ENCODE assay signal across 19 cellular contexts in the genomic region with DNA sequence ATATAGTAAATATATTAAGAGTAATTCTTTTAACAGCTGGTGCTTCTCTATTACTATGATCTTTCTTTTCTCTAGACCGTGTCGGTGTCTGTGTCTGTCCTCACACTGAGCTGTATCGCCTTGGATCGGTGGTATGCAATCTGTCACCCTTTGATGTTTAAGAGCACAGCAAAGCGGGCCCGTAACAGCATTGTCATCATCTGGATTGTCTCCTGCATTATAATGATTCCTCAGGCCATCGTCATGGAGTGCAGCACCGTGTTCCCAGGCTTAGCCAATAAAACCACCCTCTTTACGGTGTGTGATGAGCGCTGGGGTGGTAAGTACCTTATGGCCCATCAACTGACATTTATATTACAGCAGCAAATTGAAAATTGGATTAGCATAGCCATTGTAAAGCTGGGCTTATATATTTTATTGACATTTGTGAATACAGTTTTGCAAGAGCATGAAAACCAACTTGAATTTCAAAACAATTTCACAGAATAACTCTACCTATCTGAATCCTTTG.
"Had no signal": no experiment of that assay in that cellular context is flagged by ENCODE, and none has a peak within 500 bp of the region (broad histone marks: within the 10 kb centered on the region; RNA-seq: fewer than 3 reads in every experiment).

No MANE protein-coding gene starts in this region.

- FAIRE-seq: endothelial cell of umbilical vein had no signal

- ATAC-seq: activated CD8-positive, alpha-beta T cell treated with anti-CD3 and anti-CD28 coated beads for 36 hours; activated T-helper 17 cell treated with anti-CD3 and anti-CD28 coated beads, Interleukin-2, amount 50 U/mL, for 72 hours; natural killer cell treated with Interleukin-12 subunit alpha and Interleukin-12 subunit beta and Interleukin-15 and Interleukin-18, amount 100 ng/mL, for 72 hours had no signal

- H3K9me3 ChIP-seq: esophagus squamous epithelium, spleen, thyroid gland, vagina had no signal

- H3K36me3 ChIP-seq: esophagus squamous epithelium, spleen, thyroid gland, vagina had no signal

- H3K27ac ChIP-seq: esophagus squamous epithelium, spleen, thyroid gland, vagina had no signal

- DNase-seq: activated CD4-positive, alpha-beta T cell treated with anti-CD3 and anti-CD28 coated beads, Interleukin-2, amount 10 ng/mL, durations not matched to agents 24 days and 14 days; activated CD8-positive, alpha-beta T cell treated with anti-CD3 and anti-CD28 coated beads for 36 hours; activated naive CD4-positive, alpha-beta T cell; activated naive CD8-positive, alpha-beta T cell treated with anti-CD3 and anti-CD28 coated beads for 36 hours; activated T-cell treated with anti-CD3 and anti-CD28 coated beads, Interleukin-2, amount 50 U/mL, for 1 hour; amniotic stem cell; effector CD4-positive, alpha-beta T cell; esophagus squamous epithelium; posterior cingulate gyrus; retina; spleen; stimulated activated naive CD4-positive, alpha-beta T cell treated with Interleukin-2 at 50 U/mL for 16 hours; T-helper 9 cell; thyroid gland had no signal

- H3K27me3 ChIP-seq: esophagus squamous epithelium, spleen, thyroid gland, vagina had no signal

- H3K4me3 ChIP-seq: esophagus squamous epithelium, lung, spleen, thyroid gland, vagina had no signal

- H3K4me1 ChIP-seq: esophagus squamous epithelium, spleen, thyroid gland, vagina had no signal
